ENCODE assay signal across 15 cellular contexts in genomic region chr1:86714561-86715244, GRCh38. TPM values are rescaled to one million over a fixed set of nuclear protein-coding genes. Genes with fewer than 3 reads are reported as not detected.
A peak's percentile ranks its signal among the peaks of the same experiment; 100 is the strongest.
DNase-seq lines count a peak whose midpoint lies in the region; ATAC-seq, FAIRE-seq and TF ChIP-seq lines count a peak whose summit lies in the region.
"Had no signal": no experiment of that assay in that cellular context is flagged by ENCODE, and none has a peak within 500 bp of the region (broad histone marks: within the 10 kb centered on the region; RNA-seq: fewer than 3 reads in every experiment).

No MANE protein-coding gene starts in this region.

- peak overlapping the region; percentile 22 for H3K27ac Mint-ChIP-seq in T-helper 1 cell treated with Interleukin-12 subunit alpha and Interleukin-12 subunit beta and Interleukin-4 antibody, amounts not matched to agents 30 μg/mL and 1 μg/mL, for 36 hours

- H3K27ac ChIP-seq in RWPE1: no peak overlapping the region
- H3K27ac ChIP-seq: brain microvascular endothelial cell, transverse colon had no signal

- CTCF ChIA-PET in RWPE1 (lab: Yijun Ruan, JAX): interaction anchor here (0.6 to 1.4 kb wide), 3 partner anchors 10 to 224 kb away, joined by 3 to 6 read pairs (median 3); no protein-coding TSS in a partner anchor

- DNase-seq in T-helper 1 cell (no peak), RWPE1 (ENCODE audit: low spot score) (peak; percentile 48), renal cortical epithelial cell (ENCODE audit: low read depth) (peak; percentile 53), SKM-1 treated with dmso at 0.1 percent for 144 hours (lab: John Stamatoyannopoulos, UW; ENCODE audit: unreplicated experiment) (no peak)
- DNase-seq: 8988T; activated CD8-positive, alpha-beta memory T cell treated with anti-CD3 and anti-CD28 coated beads, Interleukin-2, amount 50 U/mL, for 48 hours; brain microvascular endothelial cell; Caco-2; MV-4-11; transverse colon had no signal

- H3K27me3 Mint-ChIP-seq in T-helper 1 cell treated with Interleukin-12 subunit alpha and Interleukin-12 subunit beta and Interleukin-4 antibody, amounts not matched to agents 30 μg/mL and 1 μg/mL, for 36 hours (ENCODE audit: low read depth): no peaks in the 10 kb centered on the region

- POLR2A ChIA-PET in RWPE1 (lab: Yijun Ruan, JAX; ENCODE audit: low non-redundant PET): no interaction called here

- H3K9me3 Mint-ChIP-seq in T-helper 1 cell treated with Interleukin-12 subunit alpha and Interleukin-12 subunit beta and Interleukin-4 antibody, amounts not matched to agents 30 μg/mL and 1 μg/mL, for 36 hours: no peaks in the 10 kb centered on the region

- FAIRE-seq in endometrium (lab: Jason Lieb, UNC): peak; percentile 29
- FAIRE-seq: TTC549 had no signal

- no peak for TF ChIP-seq CTCF in RWPE1 (conservative IDR thresholded peaks at IDR 0.05; ENCODE audit: low read depth)

- H3K4me3 Mint-ChIP-seq in T-helper 1 cell treated with Interleukin-12 subunit alpha and Interleukin-12 subunit beta and Interleukin-4 antibody, amounts not matched to agents 30 μg/mL and 1 μg/mL, for 36 hours: no peak overlapping the region

- peaks cover 11% of the 10 kb centered on the region for H3K36me3 Mint-ChIP-seq in T-helper 1 cell treated with Interleukin-12 subunit alpha and Interleukin-12 subunit beta and Interleukin-4 antibody, amounts not matched to agents 30 μg/mL and 1 μg/mL, for 36 hours (ENCODE audit: low read depth)

- H3K4me1 Mint-ChIP-seq in T-helper 1 cell treated with Interleukin-12 subunit alpha and Interleukin-12 subunit beta and Interleukin-4 antibody, amounts not matched to agents 30 μg/mL and 1 μg/mL, for 36 hours (ENCODE audit: low read depth): peaks cover 18% of the 10 kb centered on the region

- no peak for ATAC-seq in HG03378 (IDR thresholded peaks at IDR 0.05; ENCODE audit: unreplicated experiment)
- ATAC-seq in GM19023 (IDR thresholded peaks at IDR 0.05; ENCODE audit: unreplicated experiment): no peak

RNA-seq across cellular contexts. Expression of gene SH3GLB1, which starts 10.3 kb away (rescaled TPM):
- total RNA-seq in renal cortical epithelial cell: 47.4 and 59.1 TPM in 2 replicates

Comparison
In these comparisons a context has a peak if more than half of its experiments do, and no peak if none do; other contexts are left out.
1. DNase-seq: peak in RWPE1 (single experiment) and renal cortical epithelial cell (single experiment); none in T-helper 1 cell (0 of 5) and SKM-1 treated with dmso at 0.1 percent for 144 hours (single experiment).